29 cellular contexts compared by ENCODE assay signal in the genomic region with DNA sequence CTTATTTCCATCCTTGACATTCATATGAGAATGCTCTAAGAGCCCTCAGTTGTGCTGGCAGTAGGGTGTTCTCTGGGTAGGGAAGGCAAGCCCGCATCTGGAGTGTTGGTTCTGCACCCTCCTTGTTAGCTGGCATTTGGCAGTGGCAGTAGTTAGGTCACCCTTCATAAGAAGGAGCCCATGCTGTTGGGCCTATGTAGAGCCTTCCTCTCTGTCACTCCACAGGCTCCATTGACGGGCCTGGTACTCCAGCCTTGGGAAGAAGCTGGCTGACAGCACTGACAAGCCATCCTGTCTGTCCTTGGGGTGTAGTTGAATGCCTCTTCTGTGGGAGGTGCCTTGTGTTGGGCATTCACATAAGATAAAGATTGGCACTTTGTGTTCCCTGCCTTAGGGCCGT.
DNase-seq lines count a peak whose midpoint lies in the region; TF ChIP-seq lines count a peak whose summit lies in the region.
"Had no signal": no experiment of that assay in that cellular context is flagged by ENCODE, and none has a peak within 500 bp of the region (broad histone marks: within the 10 kb centered on the region; RNA-seq: fewer than 3 reads in every experiment).

No MANE protein-coding gene starts in this region.

- no peak overlapping the region for H3K4me3 Mint-ChIP-seq in nephron progenitor cell
- H3K4me3 Mint-ChIP-seq: CD8-positive, alpha-beta T cell had no signal

- peaks cover 0 to 19% (median 11%) of the 10 kb centered on the region in 10 experiments; a peak in 15 of 20 replicates for H3K4me1 ChIP-seq in BLaER1 treated with 17β-estradiol and CSF1 and Interleukin-3, amounts not matched to agents 10 nM and 100 nM
- H3K4me1 ChIP-seq in left ventricle myocardium inferior: peaks cover 26% of the 10 kb centered on the region
- H3K4me1 ChIP-seq: A549 had no signal

- intact Hi-C loops in left ventricle myocardium inferior (cut with micrococcal nuclease): no loop called here

- no peak overlapping the region for H3K9ac ChIP-seq in BLaER1 treated with 17β-estradiol and CSF1 and Interleukin-3, amounts not matched to agents 10 nM and 100 nM

- peaks cover 41% of the 10 kb centered on the region for H3K36me3 Mint-ChIP-seq in nephron progenitor cell (ENCODE audit: low read depth)

- peak overlapping the region; percentile 21 for H3K27ac Mint-ChIP-seq in nephron progenitor cell
- H3K27ac Mint-ChIP-seq: CD8-positive, alpha-beta T cell had no signal

- CTCF ChIA-PET in RWPE1 (lab: Yijun Ruan, JAX): interaction anchor here (0.6 kb wide), 1 partner anchor 11 kb away, joined by 5 read pairs; no protein-coding TSS in a partner anchor

- no peaks in the 10 kb centered on the region for H3K9me3 ChIP-seq in BLaER1 treated with 17β-estradiol and CSF1 and Interleukin-3, amounts not matched to agents 10 nM and 100 nM (replicated peaks in 1 of 11)
- no peaks in the 10 kb centered on the region for H3K9me3 ChIP-seq in left ventricle myocardium inferior (replicated peaks)
- H3K9me3 ChIP-seq: A549 had no signal

- no peak for DNase-seq in RWPE1 (ENCODE audit: low spot score)
- no peak for DNase-seq in left ventricle myocardium inferior
- DNase-seq in nephron progenitor cell: no peak
- DNase-seq in NAMALWA (ENCODE audit: low spot score): no peak
- DNase-seq in activated T-cell treated with anti-CD3 and anti-CD28 coated beads for 4 hours: no peak
- DNase-seq in NCI-H446 (lab: John Stamatoyannopoulos, UW): no peak
- DNase-seq: CD8-positive, alpha-beta T cell; DMS 273 treated with DMSO at 0.1 percent for 48 hours; DMS79; EL; GDM1; IMR-90; KG1; MM.1S; NCI-H1048; NCI-H1417; NCI-H1694 treated with DMSO at 0.1 percent for 48 hours; NCI-H2081 treated with DMSO at 0.1 percent for 48 hours; NCI-H2171 treated with DMSO at 0.1 percent for 48 hours; NCI-H345; NCI-H524; NCI-H748 treated with DMSO at 0.1 percent for 48 hours; NK-92 treated with Interleukin-12 subunit alpha and Interleukin-12 subunit beta, amount 100 ng/mL, for 24 hours; PC-3; SHP77 treated with DMSO at 0.1 percent for 48 hours had no signal

- no peaks in the 10 kb centered on the region for H3K27me3 ChIP-seq in BLaER1 treated with 17β-estradiol and CSF1 and Interleukin-3, amounts not matched to agents 10 nM and 100 nM
- H3K27me3 ChIP-seq in left ventricle myocardium inferior (ENCODE audit: low read depth): no peaks in the 10 kb centered on the region

- H3K4me3 ChIP-seq in BLaER1 treated with 17β-estradiol and CSF1 and Interleukin-3, amounts not matched to agents 10 nM and 100 nM: no peak overlapping the region
- no peak overlapping the region for H3K4me3 ChIP-seq in left ventricle myocardium inferior
- H3K4me3 ChIP-seq: A549, GM12878 had no signal

- peak overlapping the region in 10 of 11 experiments; percentile 3 to 56 (median 47); a peak in 15 of 22 replicates for H3K4me2 ChIP-seq in BLaER1 treated with 17β-estradiol and CSF1 and Interleukin-3, amounts not matched to agents 10 nM and 100 nM
- H3K4me2 ChIP-seq: A549 had no signal

- POLR2A ChIA-PET in RWPE1 (lab: Yijun Ruan, JAX; ENCODE audit: low non-redundant PET): no interaction called here

- no peaks in the 10 kb centered on the region for H3K4me1 Mint-ChIP-seq in nephron progenitor cell

- TF ChIP-seq CTCF in RWPE1 (conservative IDR thresholded peaks at IDR 0.05; ENCODE audit: low read depth): no peak
- TF ChIP-seq CTCF in left ventricle myocardium inferior (IDR thresholded peaks at IDR 0.05; ENCODE audit: borderline replicate concordance): no peak
- no peak for TF ChIP-seq CTCF in nephron progenitor cell (IDR thresholded peaks at IDR 0.05)

- H3K9me3 Mint-ChIP-seq in nephron progenitor cell: no peaks in the 10 kb centered on the region
- H3K9me3 Mint-ChIP-seq: CD8-positive, alpha-beta T cell had no signal

- H3K27me3 Mint-ChIP-seq in nephron progenitor cell (ENCODE audit: low read depth, poor library complexity): no peaks in the 10 kb centered on the region

- H4K20me1 ChIP-seq in BLaER1 treated with 17β-estradiol and CSF1 and Interleukin-3, amounts not matched to agents 10 nM and 100 nM: no peaks in the 10 kb centered on the region

- no peaks in the 10 kb centered on the region for H3K36me3 ChIP-seq in BLaER1 treated with 17β-estradiol and CSF1 and Interleukin-3, amounts not matched to agents 10 nM and 100 nM
- H3K36me3 ChIP-seq in left ventricle myocardium inferior: no peaks in the 10 kb centered on the region

- no peak overlapping the region for H3K27ac ChIP-seq in BLaER1 treated with 17β-estradiol and CSF1 and Interleukin-3, amounts not matched to agents 10 nM and 100 nM
- H3K27ac ChIP-seq in RWPE1 (0 out of 2 replicates have a peak overlapping the region, but pooled peaks have one; percentile 4), left ventricle myocardium inferior (replicated peaks) (peak overlapping the region; percentile 38)
- H3K27ac ChIP-seq: A549, C4-2B had no signal

Comparison
In these comparisons a context has a peak if more than half of its experiments do, and no peak if none do; other contexts are left out.
1. H3K27ac ChIP-seq: peak in RWPE1 (single experiment) and left ventricle myocardium inferior (single experiment); none in BLaER1 treated with 17β-estradiol and CSF1 and Interleukin-3, amounts not matched to agents 10 nM and 100 nM (0 of 11).